25 cellular contexts compared by ENCODE assay signal in the genomic region with DNA sequence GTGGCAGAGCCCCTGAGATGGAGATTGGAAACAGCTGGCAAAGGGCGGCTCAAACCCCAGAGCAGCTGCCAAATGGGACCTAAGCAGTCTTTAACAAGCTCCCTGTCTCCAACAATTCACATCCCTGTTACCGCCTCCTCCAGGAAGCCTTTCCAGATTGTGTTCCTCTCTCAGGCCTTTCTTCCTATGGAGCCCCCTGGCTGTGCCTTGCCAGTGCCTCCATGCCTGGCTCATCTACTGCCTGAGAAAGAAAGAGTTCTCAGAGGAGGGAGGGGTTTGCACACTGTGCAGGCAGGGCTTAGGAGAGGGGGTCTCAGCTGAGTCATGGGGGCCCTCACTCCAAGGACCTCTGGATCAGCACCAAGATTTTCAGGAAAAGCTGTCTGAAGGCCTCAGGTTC. TPM values are rescaled to one million over a fixed set of nuclear protein-coding genes. Genes with fewer than 3 reads are reported as not detected.
A peak's percentile ranks its signal among the peaks of the same experiment; 100 is the strongest.
DNase-seq lines count a peak whose midpoint lies in the region; ATAC-seq and TF ChIP-seq lines count a peak whose summit lies in the region.
"Had no signal": no experiment of that assay in that cellular context is flagged by ENCODE, and none has a peak within 500 bp of the region (broad histone marks: within the 10 kb centered on the region; RNA-seq: fewer than 3 reads in every experiment).

No MANE protein-coding gene starts in this region.

- CTCF ChIA-PET in CD4-positive, alpha-beta T cell (lab: Charles Lee), result interaction anchor here (1.6 to 2.5 kb wide), 2 partner anchors 288 to 297 kb away, joined by 8 to 11 read pairs; no protein-coding TSS in a partner anchor

- no peak overlapping the region for H2BK15ac ChIP-seq in neuronal stem cell (ENCODE audit: low read length)

- H2BK5ac ChIP-seq in neuronal stem cell (ENCODE audit: low read length), result peak overlapping the region; percentile 8

- intact Hi-C loops in CD4-positive, alpha-beta T cell (cut with DNase I, micrococcal nuclease), result loop anchor here in 1 of 2 experiments (2.0 kb wide), 1 partner anchor 398 kb away; no protein-coding TSS in a partner anchor
- intact Hi-C loops in esophagus muscularis mucosa (cut with DNase I), result loop anchor here (10.0 kb wide), 1 partner anchor 428 kb away; no protein-coding TSS in a partner anchor

- H3F3A ChIP-seq in Loucy (ENCODE audit: low read depth), result no peaks in the 10 kb centered on the region

- no peaks in the 10 kb centered on the region for H3K27me3 ChIP-seq in CD4-positive, alpha-beta T cell (ENCODE audit: control insufficient read depth, insufficient read depth, low read length)
- H3K27me3 ChIP-seq in Loucy (ENCODE audit: insufficient read depth, low read length, poor library complexity, severe bottlenecking) (no peaks in the 10 kb centered on the region), neuronal stem cell (ENCODE audit: control insufficient read depth in 3 of 3, insufficient read depth in 3 of 3, low read depth in 1 of 3, low read length in 3 of 3) (peaks cover 0 to 20% (median 0%) of the 10 kb centered on the region in 3 experiments), esophagus muscularis mucosa (peaks cover 0 to 7% (median 0%) of the 10 kb centered on the region in 4 donors)
- H3K27me3 ChIP-seq: ascending aorta; BLaER1 treated with 17β-estradiol and CSF1 and Interleukin-3, amounts not matched to agents 10 nM and 100 nM; ovary had no signal

- POLR2A ChIA-PET in CD4-positive, alpha-beta T cell (lab: Charles Lee), result interaction anchor here (1.0 to 2.1 kb wide), 3 partner anchors 288 to 297 kb away, joined by 3 to 10 read pairs (median 6); no protein-coding TSS in a partner anchor

- no peaks in the 10 kb centered on the region for H3K79me2 ChIP-seq in Loucy (ENCODE audit: insufficient read depth, low read length)

- H3K36me3 ChIP-seq in Loucy (ENCODE audit: insufficient read depth, low read length) (no peaks in the 10 kb centered on the region), neuronal stem cell (replicated peaks in 1 of 2; ENCODE audit: control insufficient read depth in 2 of 2, insufficient read depth in 2 of 2, low read length in 2 of 2) (no peaks in the 10 kb centered on the region), esophagus muscularis mucosa (no peaks in the 10 kb centered on the region)
- H3K36me3 ChIP-seq: ascending aorta; BLaER1 treated with 17β-estradiol and CSF1 and Interleukin-3, amounts not matched to agents 10 nM and 100 nM; ovary had no signal

- H3K4ac ChIP-seq in neuronal stem cell (ENCODE audit: low read length), result no peak overlapping the region

- no peaks in the 10 kb centered on the region for H3K9me3 ChIP-seq in CD4-positive, alpha-beta T cell (ENCODE audit: control insufficient read depth, low read length)
- H3K9me3 ChIP-seq in Loucy (ENCODE audit: insufficient read depth, low read depth, low read length) (no peaks in the 10 kb centered on the region), neuronal stem cell (replicated peaks in 1 of 2; ENCODE audit: control insufficient read depth in 2 of 2, insufficient read depth in 1 of 2, low read depth in 1 of 2, low read length in 2 of 2) (no peaks in the 10 kb centered on the region), esophagus muscularis mucosa (no peaks in the 10 kb centered on the region)
- H3K9me3 ChIP-seq: ascending aorta; BLaER1 treated with 17β-estradiol and CSF1 and Interleukin-3, amounts not matched to agents 10 nM and 100 nM; Caco-2; ovary had no signal

- no peak overlapping the region for H4K8ac ChIP-seq in neuronal stem cell (ENCODE audit: low read depth, low read length)

- H3K9me3 Mint-ChIP-seq in CD4-positive, alpha-beta T cell, result no peaks in the 10 kb centered on the region
- H3K9me3 Mint-ChIP-seq in effector memory CD8-positive, alpha-beta T cell, result no peaks in the 10 kb centered on the region
- no peaks in the 10 kb centered on the region for H3K9me3 Mint-ChIP-seq in mesothelial cell of epicardium
- H3K9me3 Mint-ChIP-seq: activated naive CD8-positive, alpha-beta T cell treated with anti-CD3 and anti-CD28 coated beads, Interleukin-2, amount 10 ng/mL, durations not matched to agents 7 days and 5 days; activated T-helper 2 cell treated with anti-CD3 and anti-CD28 coated beads, Interferon-gamma antibody, Interleukin-2, Interleukin-4, amounts not matched to agents 10 μg/mL and 5 μg/mL and 100 μg/mL, durations not matched to agents 14 hours and 24 hours and 36 hours; HFFc6; nephron had no signal

- H2BK120ac ChIP-seq in neuronal stem cell (ENCODE audit: low read depth, low read length), result no peak overlapping the region

- H3K4me1 ChIP-seq in Loucy (ENCODE audit: insufficient read depth, low read length, poor library complexity, severe bottlenecking), result peaks cover 34% of the 10 kb centered on the region
- H3K4me1 ChIP-seq in neuronal stem cell (ENCODE audit: control insufficient read depth in 2 of 2, insufficient read depth in 1 of 2, low read depth in 1 of 2, low read length in 2 of 2), result peaks cover 0 to 2% of the 10 kb centered on the region in 2 donors
- no peaks in the 10 kb centered on the region for H3K4me1 ChIP-seq in esophagus muscularis mucosa
- H3K4me1 ChIP-seq: ascending aorta had no signal

- no CpG with 5 or more reads among the region's 2 CpGs for WGBS in neuronal stem cell (ENCODE audit: extremely low coverage in 2 of 2, insufficient read length in 2 of 2, insufficient replicate concordance in 1 of 2), 2 donors
- 76% methylated on average over 2 of the region's 2 CpGs for WGBS in esophagus muscularis mucosa

- H3K18ac ChIP-seq in neuronal stem cell (ENCODE audit: low read length), result peak overlapping the region; percentile 2

- H3K9ac ChIP-seq in Loucy (ENCODE audit: low read depth, low read length, poor library complexity, severe bottlenecking) (no peak overlapping the region), neuronal stem cell (ENCODE audit: low read depth, low read length, poor library complexity) (no peak overlapping the region)
- H3K9ac ChIP-seq: BLaER1 treated with 17β-estradiol and CSF1 and Interleukin-3, amounts not matched to agents 10 nM and 100 nM had no signal

- no peak for TF ChIP-seq EP300 in esophagus muscularis mucosa (IDR thresholded peaks at IDR 0.05)

- H3K23ac ChIP-seq in neuronal stem cell (ENCODE audit: low read depth, low read length, poor library complexity), result no peak overlapping the region

- H3K36me3 Mint-ChIP-seq in CD4-positive, alpha-beta T cell (ENCODE audit: low read depth), result peaks cover 7% of the 10 kb centered on the region
- no peaks in the 10 kb centered on the region for H3K36me3 Mint-ChIP-seq in effector memory CD8-positive, alpha-beta T cell (ENCODE audit: insufficient read depth)
- H3K36me3 Mint-ChIP-seq in mesothelial cell of epicardium, result no peaks in the 10 kb centered on the region
- H3K36me3 Mint-ChIP-seq: activated naive CD8-positive, alpha-beta T cell treated with anti-CD3 and anti-CD28 coated beads, Interleukin-2, amount 10 ng/mL, durations not matched to agents 7 days and 5 days had no signal

- H2AK5ac ChIP-seq in neuronal stem cell (ENCODE audit: low read depth, low read length), result peak overlapping the region; percentile 12

- H3K4me1 Mint-ChIP-seq in CD4-positive, alpha-beta T cell (ENCODE audit: low read depth), result peaks cover 62% of the 10 kb centered on the region
- H3K4me1 Mint-ChIP-seq in effector memory CD8-positive, alpha-beta T cell (ENCODE audit: low read depth in 2 of 2), result peaks cover 15 to 48% of the 10 kb centered on the region in 2 donors
- peaks cover 16% of the 10 kb centered on the region for H3K4me1 Mint-ChIP-seq in mesothelial cell of epicardium

- ATAC-seq in CD4-positive, alpha-beta T cell (ENCODE audit: poor library complexity), result no peak
- ATAC-seq in effector memory CD8-positive, alpha-beta T cell (replicated peaks), result no peak
- ATAC-seq in GM18519 (IDR thresholded peaks at IDR 0.05; ENCODE audit: low FRiP score, unreplicated experiment), result no peak

- TF ChIP-seq POLR2A in esophagus muscularis mucosa (IDR thresholded peaks at IDR 0.05; ENCODE audit: low read depth), result no peak

- DNase-seq in CD4-positive, alpha-beta T cell, result no peak
- DNase-seq in effector memory CD8-positive, alpha-beta T cell, result no peak
- DNase-seq in neuronal stem cell (ENCODE audit: low spot score) (no peak), esophagus muscularis mucosa (ENCODE audit: extremely low spot score) (no peak), C1 segment of cervical spinal cord (lab: John Stamatoyannopoulos, UW) (no peak), mesothelial cell of epicardium (ENCODE audit: low spot score in 2 of 2, unreplicated experiment in 2 of 2) (no peak)
- DNase-seq: NCI-H2081 treated with DMSO at 0.1 percent for 48 hours had no signal

- H3K79me1 ChIP-seq in neuronal stem cell (ENCODE audit: low read depth, low read length), result no peaks in the 10 kb centered on the region

- H3K27ac Mint-ChIP-seq in CD4-positive, alpha-beta T cell, result peak overlapping the region; percentile 57
- H3K27ac Mint-ChIP-seq in effector memory CD8-positive, alpha-beta T cell, result peak overlapping the region; percentile 36 to 76
- H3K27ac Mint-ChIP-seq in mesothelial cell of epicardium, result no peak overlapping the region
- H3K27ac Mint-ChIP-seq: activated CD4-positive, alpha-beta T cell treated with anti-CD3 and anti-CD28 coated beads for 36 hours; activated CD8-positive, alpha-beta T cell treated with anti-CD3 and anti-CD28 coated beads, Interleukin-2, amount 10 ng/mL, durations not matched to agents 7 days and 5 days; activated naive CD8-positive, alpha-beta T cell treated with anti-CD3 and anti-CD28 coated beads, Interleukin-2, amount 10 ng/mL, durations not matched to agents 7 days and 5 days; activated T-helper 2 cell treated with anti-CD3 and anti-CD28 coated beads, Interferon-gamma antibody, Interleukin-2, Interleukin-4, amounts not matched to agents 10 μg/mL and 5 μg/mL and 100 μg/mL, durations not matched to agents 14 hours and 24 hours and 36 hours; HFFc6 had no signal

- H4K91ac ChIP-seq in neuronal stem cell (ENCODE audit: low read depth, low read length, poor library complexity), result no peak overlapping the region

- no peaks in the 10 kb centered on the region for H3K27me3 Mint-ChIP-seq in CD4-positive, alpha-beta T cell
- peaks cover 8 to 30% of the 10 kb centered on the region in 2 donors for H3K27me3 Mint-ChIP-seq in effector memory CD8-positive, alpha-beta T cell
- peaks cover 5% of the 10 kb centered on the region for H3K27me3 Mint-ChIP-seq in mesothelial cell of epicardium (ENCODE audit: low read depth)
- H3K27me3 Mint-ChIP-seq: activated CD4-positive, alpha-beta T cell treated with anti-CD3 and anti-CD28 coated beads for 36 hours had no signal

- H3K4me3 Mint-ChIP-seq in CD4-positive, alpha-beta T cell, result no peak overlapping the region
- H3K4me3 Mint-ChIP-seq in effector memory CD8-positive, alpha-beta T cell, result no peak overlapping the region
- no peak overlapping the region for H3K4me3 Mint-ChIP-seq in mesothelial cell of epicardium
- H3K4me3 Mint-ChIP-seq: activated CD4-positive, alpha-beta T cell treated with anti-CD3 and anti-CD28 coated beads for 36 hours; activated CD8-positive, alpha-beta T cell treated with anti-CD3 and anti-CD28 coated beads, Interleukin-2, amount 10 ng/mL, durations not matched to agents 7 days and 5 days; activated naive CD8-positive, alpha-beta T cell treated with anti-CD3 and anti-CD28 coated beads, Interleukin-2, amount 10 ng/mL, durations not matched to agents 7 days and 5 days; HFFc6; nephron had no signal

- H3K4me2 ChIP-seq in Loucy (ENCODE audit: low read depth, low read length, poor library complexity, severe bottlenecking) (no peak overlapping the region), neuronal stem cell (ENCODE audit: insufficient read depth, low read length, poor library complexity, severe bottlenecking) (no peak overlapping the region)
- H3K4me2 ChIP-seq: BLaER1 treated with 17β-estradiol and CSF1 and Interleukin-3, amounts not matched to agents 10 nM and 100 nM had no signal

- no peak overlapping the region for H2BK12ac ChIP-seq in neuronal stem cell (ENCODE audit: low read length)

- H3K27ac ChIP-seq in CD4-positive, alpha-beta T cell (ENCODE audit: low read depth, low read length), result no peak overlapping the region
- H3K27ac ChIP-seq in neuronal stem cell (replicated peaks; ENCODE audit: low read length) (no peak overlapping the region), esophagus muscularis mucosa (replicated peaks in 1 of 4) (no peak overlapping the region)
- H3K27ac ChIP-seq: ascending aorta; BLaER1 treated with 17β-estradiol and CSF1 and Interleukin-3, amounts not matched to agents 10 nM and 100 nM; ovary had no signal

- H3K4me3 ChIP-seq in Loucy (ENCODE audit: low read length, poor library complexity, severe bottlenecking), result no peak overlapping the region
- H3K4me3 ChIP-seq in neuronal stem cell (ENCODE audit: low read length in 2 of 2), result no peak overlapping the region
- no peak overlapping the region for H3K4me3 ChIP-seq in esophagus muscularis mucosa
- H3K4me3 ChIP-seq: ascending aorta; BLaER1 treated with 17β-estradiol and CSF1 and Interleukin-3, amounts not matched to agents 10 nM and 100 nM; ovary had no signal

- H3K9me2 ChIP-seq in Loucy (replicated peaks; ENCODE audit: low read depth, low read length), result no peaks in the 10 kb centered on the region

- H2AFZ ChIP-seq in Loucy (ENCODE audit: low read length) (0 out of 2 replicates have a peak overlapping the region, but pooled peaks have one; percentile 5), neuronal stem cell (ENCODE audit: low read length) (no peak overlapping the region)

- TF ChIP-seq CTCF in CD4-positive, alpha-beta T cell (IDR thresholded peaks at IDR 0.05), result no peak
- no peak for TF ChIP-seq CTCF in Loucy (conservative IDR thresholded peaks at IDR 0.05; ENCODE audit: low read length)
- TF ChIP-seq CTCF in esophagus muscularis mucosa (IDR thresholded peaks at IDR 0.05), result no peak
- TF ChIP-seq CTCF in mesothelial cell of epicardium (IDR thresholded peaks at IDR 0.05; ENCODE audit: unreplicated experiment), result no peak

- H3K14ac ChIP-seq in neuronal stem cell (ENCODE audit: low read length), result no peak overlapping the region

- no peaks in the 10 kb centered on the region for H4K20me1 ChIP-seq in Loucy (ENCODE audit: insufficient read depth, low read length, poor library complexity, severe bottlenecking)

RNA-seq across cellular contexts. Expression of a gene that starts 8.8 kb away (rescaled TPM):
- total RNA-seq in CD4-positive, alpha-beta T cell, result under 1 TPM; 0.30 to 0.34 TPM
- not detected for polyA plus RNA-seq in neuronal stem cell (2013, experiment 1 of 2)
- polyA plus RNA-seq in neuronal stem cell (2013, experiment 2 of 2), result not detected
- total RNA-seq in esophagus muscularis mucosa (not detected), mesothelial cell of epicardium (not detected in 3 replicates)
- total RNA-seq: activated CD4-positive, alpha-beta T cell treated with anti-CD3 and anti-CD28 coated beads for 36 hours; activated CD8-positive, alpha-beta T cell treated with anti-CD3 and anti-CD28 coated beads, Interleukin-2, amount 10 ng/mL, durations not matched to agents 7 days and 5 days; activated naive CD8-positive, alpha-beta T cell treated with anti-CD3 and anti-CD28 coated beads, Interleukin-2, amount 10 ng/mL, durations not matched to agents 7 days and 5 days; activated T-helper 2 cell treated with anti-CD3 and anti-CD28 coated beads, Interferon-gamma antibody, Interleukin-2, Interleukin-4, amounts not matched to agents 10 μg/mL and 5 μg/mL and 100 μg/mL, durations not matched to agents 14 hours and 24 hours and 36 hours; ascending aorta; Caco-2; fibroblast of lung; HFFc6; left ventricle myocardium superior; ovary; subcutaneous adipose tissue; T-helper 2 cell treated with Interferon-gamma antibody and Interleukin-4, amounts not matched to agents 100 ng/mL and 5 ng/mL, for 36 hours had no signal
- polyA plus RNA-seq: AG04450, fibroblast of lung, ovary had no signal

RNA-seq across cellular contexts. Expression of a gene that starts 18.8 kb away (rescaled TPM):
- 10 to 100 TPM; 82.2 to 83.4 TPM for total RNA-seq in CD4-positive, alpha-beta T cell
- polyA plus RNA-seq in neuronal stem cell (2013, experiment 1 of 2), result not detected
- not detected for polyA plus RNA-seq in neuronal stem cell (2013, experiment 2 of 2)
- total RNA-seq in esophagus muscularis mucosa, result not detected
- total RNA-seq in mesothelial cell of epicardium, result not detected in 3 replicates
- total RNA-seq: activated T-helper 2 cell treated with anti-CD3 and anti-CD28 coated beads, Interferon-gamma antibody, Interleukin-2, Interleukin-4, amounts not matched to agents 10 μg/mL and 5 μg/mL and 100 μg/mL, durations not matched to agents 14 hours and 24 hours and 36 hours; ascending aorta; Caco-2; fibroblast of lung; HFFc6; left ventricle myocardium superior; ovary; subcutaneous adipose tissue; ureter had no signal
- polyA plus RNA-seq: AG04450, fibroblast of lung, ovary had no signal

RNA-seq across cellular contexts. Expression of a gene that starts 29.5 kb away (rescaled TPM):
- total RNA-seq in CD4-positive, alpha-beta T cell, result not detected
- polyA plus RNA-seq in neuronal stem cell (2013, experiment 1 of 2), result not detected
- not detected for polyA plus RNA-seq in neuronal stem cell (2013, experiment 2 of 2)
- total RNA-seq in esophagus muscularis mucosa (not detected), mesothelial cell of epicardium (not detected in 3 replicates)
- total RNA-seq: activated CD4-positive, alpha-beta T cell treated with anti-CD3 and anti-CD28 coated beads for 36 hours; activated CD8-positive, alpha-beta T cell treated with anti-CD3 and anti-CD28 coated beads, Interleukin-2, amount 10 ng/mL, durations not matched to agents 7 days and 5 days; activated naive CD8-positive, alpha-beta T cell treated with anti-CD3 and anti-CD28 coated beads, Interleukin-2, amount 10 ng/mL, durations not matched to agents 7 days and 5 days; activated T-helper 2 cell treated with anti-CD3 and anti-CD28 coated beads, Interferon-gamma antibody, Interleukin-2, Interleukin-4, amounts not matched to agents 10 μg/mL and 5 μg/mL and 100 μg/mL, durations not matched to agents 14 hours and 24 hours and 36 hours; ascending aorta; fibroblast of lung; HFFc6; left ventricle myocardium superior; ovary; subcutaneous adipose tissue; T-helper 2 cell treated with Interferon-gamma antibody and Interleukin-4, amounts not matched to agents 100 ng/mL and 5 ng/mL, for 36 hours; ureter had no signal
- polyA plus RNA-seq: AG04450, fibroblast of lung, ovary had no signal

RNA-seq across cellular contexts. Expression of a gene that starts 35.9 kb away (rescaled TPM):
- total RNA-seq in CD4-positive, alpha-beta T cell, result 10 to 100 TPM; 67.2 to 69.7 TPM
- not detected for polyA plus RNA-seq in neuronal stem cell (2013, experiment 1 of 2)
- not detected for polyA plus RNA-seq in neuronal stem cell (2013, experiment 2 of 2)
- not detected for total RNA-seq in esophagus muscularis mucosa
- total RNA-seq in mesothelial cell of epicardium, result not detected in 3 replicates
- total RNA-seq: activated T-helper 2 cell treated with anti-CD3 and anti-CD28 coated beads, Interferon-gamma antibody, Interleukin-2, Interleukin-4, amounts not matched to agents 10 μg/mL and 5 μg/mL and 100 μg/mL, durations not matched to agents 14 hours and 24 hours and 36 hours; ascending aorta; Caco-2; fibroblast of lung; HFFc6; left ventricle myocardium superior; ovary; subcutaneous adipose tissue; ureter had no signal
- polyA plus RNA-seq: AG04450, fibroblast of lung, ovary had no signal

Comparison
In these comparisons a context has a peak if more than half of its experiments do, and no peak if none do; other contexts are left out.
1. RNA of a gene that starts 18.8 kb away (total RNA-seq): 82.2 to 83.4 TPM in CD4-positive, alpha-beta T cell; not detected in esophagus muscularis mucosa and not detected in mesothelial cell of epicardium; every median in the first group is over 10 times any median in the second.